In genomic region chr12:52925717-52926595, GRCh38 we compare ENCODE assay signal across 10 cellular contexts. TPM values are rescaled to one million over a fixed set of nuclear protein-coding genes. Genes with fewer than 3 reads are reported as not detected.
DNase-seq lines count a peak whose midpoint lies in the region; ATAC-seq and TF ChIP-seq lines count a peak whose summit lies in the region.
"Had no signal": no experiment of that assay in that cellular context is flagged by ENCODE, and none has a peak within 500 bp of the region (broad histone marks: within the 10 kb centered on the region; RNA-seq: fewer than 3 reads in every experiment).

No MANE protein-coding gene starts in this region.

- no peaks in the 10 kb centered on the region for H3K79me2 ChIP-seq in PC-9 (ENCODE audit: low read depth)

- POLR2A ChIA-PET in PC-9 (lab: Charles Lee; ENCODE audit: unreplicated experiment): interaction anchor here (0.5 to 4.7 kb wide), 28 partner anchors 14 to 779 kb away, joined by 3 to 354 read pairs (median 6); partner anchors contain the start of genes KRT18, KRT8 and SPRYD3

- in situ Hi-C loops in HAP-1 (cut with MboI; ENCODE audit: low sequenced_read_pairs): no loop called here

- H3K9me2 ChIP-seq in PC-9 (ENCODE audit: insufficient read depth): no peaks in the 10 kb centered on the region

- TF ChIP-seq CTCF in PC-9 (conservative IDR thresholded peaks at IDR 0.05) (no peak), upper lobe of left lung (IDR thresholded peaks at IDR 0.05) (no peak)

- H3K36me3 ChIP-seq in PC-9 (ENCODE audit: low read depth) (no peaks in the 10 kb centered on the region), upper lobe of left lung (no peaks in the 10 kb centered on the region), HAP-1 (replicated peaks) (no peaks in the 10 kb centered on the region)

- TF ChIP-seq POLR2A in upper lobe of left lung (IDR thresholded peaks at IDR 0.05): no peak

- H3K9me3 ChIP-seq in PC-9 (ENCODE audit: insufficient read depth, low read depth) (no peaks in the 10 kb centered on the region), upper lobe of left lung (no peaks in the 10 kb centered on the region), HAP-1 (no peaks in the 10 kb centered on the region)

- no peaks in the 10 kb centered on the region for H3K27me3 ChIP-seq in PC-9 (ENCODE audit: insufficient read depth, low read depth)
- no peaks in the 10 kb centered on the region for H3K27me3 ChIP-seq in upper lobe of left lung
- H3K27me3 ChIP-seq in HAP-1 (ENCODE audit: low read depth): no peaks in the 10 kb centered on the region

- H3K27ac ChIP-seq in PC-9 (peak overlapping the region; percentile 100), upper lobe of left lung (peak overlapping the region; percentile 47 to 85 (median 70))

- TSS peak; percentile 66 for BruUV-seq in PC-9 (replicated peaks; lab: Mats Ljungman, UMichigan)

- H3K4me3 ChIP-seq in PC-9 (peak overlapping the region; percentile 47; the same call in 1 of the 2 replicates), upper lobe of left lung (no peak overlapping the region), HAP-1 (no peak overlapping the region)

- no peaks in the 10 kb centered on the region for H4K20me1 ChIP-seq in PC-9 (ENCODE audit: insufficient read depth)

- intact Hi-C loops in Right ventricle myocardium superior (cut with DNase I): no loop called here
- intact Hi-C loops in left cardiac atrium (cut with DNase I): no loop called here
- intact Hi-C loops in PC-9 (cut with micrococcal nuclease; ENCODE audit: unreplicated experiment): loop anchor here (5.0 kb wide), 1 partner anchor 779 kb away; no protein-coding TSS in a partner anchor

- 69 to 70% methylated on average over 5 to 6 of the region's 7 CpGs for WGBS in upper lobe of left lung, 2 donors

- H2AFZ ChIP-seq in PC-9: no peak overlapping the region

- peak overlapping the region; percentile 95 for H3K4me2 ChIP-seq in PC-9

- ATAC-seq in Right ventricle myocardium superior (ENCODE audit: poor library complexity) (peak; percentile 7), left cardiac atrium (no peak), upper lobe of left lung (ENCODE audit: low FRiP score in 2 of 2) (peak; percentile 30 to 85)

- TF ChIP-seq EP300 in upper lobe of left lung (IDR thresholded peaks at IDR 0.05): no peak

- CTCF ChIA-PET in PC-9 (lab: Charles Lee): interaction anchor here (0.6 to 3.2 kb wide), 8 partner anchors 19 to 176 kb away, joined by 3 to 19 read pairs (median 7); partner anchors contain the start of genes KRT18 and KRT8

- H3K4me1 ChIP-seq in PC-9 (replicated peaks; ENCODE audit: insufficient read depth) (peaks cover 74% of the 10 kb centered on the region), upper lobe of left lung (peaks cover 15 to 31% (median 28%) of the 10 kb centered on the region in 4 donors), HAP-1 (peaks cover 11% of the 10 kb centered on the region)

- DNase-seq in Right ventricle myocardium superior: no peak
- no peak for DNase-seq in left cardiac atrium
- peak; percentile 88 to 95 for DNase-seq in PC-9
- peak; percentile 63 for DNase-seq in iPS-NIHi11 (ENCODE audit: low spot score)
- peak in 1 of 2 donors; percentile 69 for DNase-seq in upper lobe of left lung
- DNase-seq in HAP-1 (ENCODE audit: low spot score in 2 of 2): no peak
- DNase-seq in central memory CD4-positive, alpha-beta T cell: no peak
- no peak for DNase-seq in activated CD4-positive, alpha-beta T cell treated with anti-CD3 and anti-CD28 coated beads for 48 hours
- DNase-seq: head of caudate nucleus, NCI-H2227 treated with DMSO at 0.1 percent for 48 hours had no signal

- peaks cover 40% of the 10 kb centered on the region for H3F3A ChIP-seq in PC-9 (ENCODE audit: insufficient read depth, low read depth)

RNA-seq across cellular contexts. Expression of gene KRT8, which starts 21.1 kb away (rescaled TPM):
- total RNA-seq in Right ventricle myocardium superior (104 TPM), left cardiac atrium (100 to 1,000 TPM; 194 to 233 TPM), PC-9 (2021) (2,689 and 2,962 TPM in 2 replicates), upper lobe of left lung (1,000 to 10,000 TPM in 1 of 6 donors, 100 to 1,000 TPM in 4, 10 to 100 TPM in 1; 90.1 to 1,458 (median 358) TPM)

RNA-seq across cellular contexts. Expression of gene KRT18, which starts 23.0 kb away (rescaled TPM):
- total RNA-seq in Right ventricle myocardium superior: 7.0 TPM
- total RNA-seq in left cardiac atrium: 10 to 100 TPM; 37.0 to 53.3 TPM
- 2,869 and 2,977 TPM in 2 replicates for total RNA-seq in PC-9 (2021)
- total RNA-seq in upper lobe of left lung: 1,000 to 10,000 TPM in 1 of 6 donors, 100 to 1,000 TPM in 4, 10 to 100 TPM in 1; 99.5 to 1,221 (median 355) TPM

Comparison
In these comparisons a context has a peak if more than half of its experiments do, and no peak if none do; other contexts are left out.
1. ATAC-seq: peak in Right ventricle myocardium superior (single experiment) and upper lobe of left lung (2 of 2); none in left cardiac atrium (0 of 2).
2. DNase-seq: peak in PC-9 (2 of 2) and iPS-NIHi11 (single experiment); none in Right ventricle myocardium superior (single experiment), left cardiac atrium (single experiment), HAP-1 (0 of 2), central memory CD4-positive, alpha-beta T cell (single experiment) and activated CD4-positive, alpha-beta T cell treated with anti-CD3 and anti-CD28 coated beads for 48 hours (single experiment).